Comparison of ENCODE assay signal across 22 cellular contexts in the genomic region with DNA sequence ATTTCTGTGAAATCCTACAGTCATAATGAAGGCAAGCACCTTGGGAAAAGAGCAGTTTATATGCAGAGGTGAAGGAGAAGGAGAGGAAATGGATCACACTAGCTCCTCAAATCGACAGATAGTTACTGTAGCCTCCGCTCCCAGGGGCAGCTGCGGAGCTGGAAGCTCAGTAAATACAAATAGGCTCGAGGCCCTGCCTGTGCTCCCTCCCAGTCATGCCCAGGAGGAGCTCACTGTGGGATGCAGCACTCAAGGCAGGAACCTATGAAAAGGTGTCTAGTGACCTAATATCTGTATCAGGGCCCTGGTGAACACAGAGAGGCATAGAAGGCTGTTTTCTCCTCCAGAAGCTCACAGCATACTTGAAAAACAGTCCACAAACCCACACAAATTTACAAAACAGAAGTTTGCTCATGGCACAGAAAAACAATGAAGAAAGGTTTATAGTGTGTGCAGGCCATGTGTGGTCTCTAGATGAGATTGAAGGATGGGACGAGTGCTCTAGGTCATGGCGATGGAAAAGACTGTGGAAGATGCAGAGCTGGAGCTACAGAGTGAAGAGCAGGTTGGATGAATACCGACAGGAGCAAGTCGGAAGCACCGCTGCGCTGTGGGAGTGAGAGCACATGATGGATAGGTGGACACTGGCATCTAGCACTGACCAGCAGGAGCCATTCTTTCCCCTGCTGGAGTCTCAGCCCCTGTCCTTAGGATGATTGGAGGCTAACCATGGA.
"Had no signal": no experiment of that assay in that cellular context is flagged by ENCODE, and none has a peak within 500 bp of the region (broad histone marks: within the 10 kb centered on the region; RNA-seq: fewer than 3 reads in every experiment).

No MANE protein-coding gene starts in this region.

- H3K27me3 ChIP-seq: gastrocnemius medialis, left lung, pancreas, right lobe of liver, stomach, thyroid gland, upper lobe of left lung had no signal

- H3K27ac ChIP-seq: dorsolateral prefrontal cortex, gastrocnemius medialis, left lung, pancreas, right lobe of liver, stomach, thyroid gland, upper lobe of left lung had no signal

- H3K4me1 ChIP-seq: gastrocnemius medialis, left lung, pancreas, right lobe of liver, stomach, thyroid gland, upper lobe of left lung had no signal

- H3K36me3 ChIP-seq: gastrocnemius medialis, left lung, pancreas, right lobe of liver, stomach, thyroid gland, upper lobe of left lung had no signal

- DNase-seq: cerebellar nuclear complex; dorsolateral prefrontal cortex; effector CD4-positive, alpha-beta T cell; gastrocnemius medialis; left lung; mesenchymal stem cell; mucosa of descending colon; naive B cell; pancreas; right lobe of liver; small intestine; stimulated activated CD4-positive, alpha-beta T cell treated with anti-CD3 and anti-CD28 coated beads, Interleukin-12 subunit alpha, Interleukin-12 subunit beta, amount 100 ng/mL, for 4 hours; stimulated activated CD4-positive, alpha-beta T cell treated with anti-CD3 and anti-CD28 coated beads, Interleukin-1b, Interleukin-23, amount 100 ng/mL, for 48 hours; stimulated activated CD4-positive, alpha-beta T cell treated with anti-CD3 and anti-CD28 coated beads, Interleukin-4, amount 100 ng/mL, for 1 hour; stimulated activated CD8-positive, alpha-beta memory T cell treated with anti-CD3 and anti-CD28 coated beads, Interleukin-4, amount 100 ng/mL, for 48 hours; stimulated activated naive CD4-positive, alpha-beta T cell; stomach; thyroid gland; upper lobe of left lung had no signal

- H3K9me3 ChIP-seq: gastrocnemius medialis, left lung, mucosa of descending colon, pancreas, right lobe of liver, stomach, thyroid gland, upper lobe of left lung had no signal

- H3K4me3 ChIP-seq: dorsolateral prefrontal cortex, gastrocnemius medialis, left lung, mucosa of descending colon, pancreas, right lobe of liver, stomach, thyroid gland, upper lobe of left lung had no signal

- FAIRE-seq: endothelial cell of umbilical vein, keratinocyte, pancreas, small intestine, urothelium cell line had no signal
